ENCODE assay signal across 27 cellular contexts in genomic region chr7:115081772-115082171, GRCh38.
"Had no signal": no experiment of that assay in that cellular context is flagged by ENCODE, and none has a peak within 500 bp of the region (broad histone marks: within the 10 kb centered on the region; RNA-seq: fewer than 3 reads in every experiment).

No MANE protein-coding gene starts in this region.

- H3K79me2 ChIP-seq: parathyroid adenoma had no signal

- H3K9ac ChIP-seq: neural progenitor cell, parathyroid adenoma had no signal

- H3K4me3 Mint-ChIP-seq: nephron; neural progenitor cell; stimulated activated effector memory CD8-positive, alpha-beta T cell treated with anti-CD3 and anti-CD28 coated beads, Interleukin-12 subunit alpha, Interleukin-12 subunit beta, amount 100 ng/mL, for 72 hours; stimulated activated naive B cell treated with anti-CD40 and anti-IgM and Interleukin-4, amounts not matched to agents 10 μg/mL and 1 μg/mL and 100 μg/mL, for 72 hours; stimulated activated naive CD8-positive, alpha-beta T cell treated with anti-CD3 and anti-CD28 coated beads, Interleukin-15, Interleukin-2, amounts not matched to agents 100 ng/mL and 50 ng/mL, for 24 hours had no signal

- H3K4me1 ChIP-seq: neural progenitor cell, parathyroid adenoma, vagina had no signal

- H3K4me2 ChIP-seq: neural progenitor cell had no signal

- H3K27ac ChIP-seq: neural progenitor cell, ovary, parathyroid adenoma, psoas muscle, right lobe of liver, sigmoid colon, stomach, thoracic aorta, thyroid gland, tibial nerve, upper lobe of left lung, vagina had no signal

- H3K4me1 Mint-ChIP-seq: nephron; stimulated activated effector memory CD8-positive, alpha-beta T cell treated with anti-CD3 and anti-CD28 coated beads, Interleukin-12 subunit alpha, Interleukin-12 subunit beta, amount 100 ng/mL, for 72 hours had no signal

- H3K27me3 Mint-ChIP-seq: progenitor cell of endocrine pancreas; stimulated activated naive B cell treated with anti-CD40 and anti-IgM and Interleukin-4, amounts not matched to agents 10 μg/mL and 1 μg/mL and 100 μg/mL, for 72 hours had no signal

- H3K36me3 ChIP-seq: neural progenitor cell, ovary, right lobe of liver, sigmoid colon, stomach, thoracic aorta, thyroid gland, tibial nerve, upper lobe of left lung, vagina had no signal

- H3K9me3 Mint-ChIP-seq: neural progenitor cell; stimulated activated effector memory CD8-positive, alpha-beta T cell treated with anti-CD3 and anti-CD28 coated beads, Interleukin-12 subunit alpha, Interleukin-12 subunit beta, amount 100 ng/mL, for 72 hours; stimulated activated naive CD8-positive, alpha-beta T cell treated with anti-CD3 and anti-CD28 coated beads, Interleukin-15, Interleukin-2, amounts not matched to agents 100 ng/mL and 50 ng/mL, for 24 hours had no signal

- H3K27me3 ChIP-seq: neural progenitor cell, ovary, right lobe of liver, sigmoid colon, stomach, thyroid gland, tibial nerve, upper lobe of left lung, vagina had no signal

- H3K36me3 Mint-ChIP-seq: neural progenitor cell; stimulated activated effector memory CD8-positive, alpha-beta T cell treated with anti-CD3 and anti-CD28 coated beads, Interleukin-12 subunit alpha, Interleukin-12 subunit beta, amount 100 ng/mL, for 72 hours had no signal

- H3K9me3 ChIP-seq: ovary, psoas muscle, right lobe of liver, sigmoid colon, stomach, thoracic aorta, thyroid gland, tibial nerve, upper lobe of left lung, vagina had no signal

- ATAC-seq: psoas muscle; right cardiac atrium; right lobe of liver; stimulated activated effector memory CD8-positive, alpha-beta T cell treated with anti-CD3 and anti-CD28 coated beads, Interleukin-12 subunit alpha, Interleukin-12 subunit beta, amount 100 ng/mL, for 72 hours; stimulated activated naive B cell treated with anti-CD40 and anti-IgM and Interleukin-4, amounts not matched to agents 10 μg/mL and 1 μg/mL and 100 μg/mL, for 72 hours had no signal

- H3K27ac Mint-ChIP-seq: nephron; neural progenitor cell; progenitor cell of endocrine pancreas; stimulated activated effector memory CD8-positive, alpha-beta T cell treated with anti-CD3 and anti-CD28 coated beads, Interleukin-12 subunit alpha, Interleukin-12 subunit beta, amount 100 ng/mL, for 72 hours; stimulated activated naive B cell treated with anti-CD40 and anti-IgM and Interleukin-4, amounts not matched to agents 10 μg/mL and 1 μg/mL and 100 μg/mL, for 72 hours; stimulated activated naive CD8-positive, alpha-beta T cell treated with anti-CD3 and anti-CD28 coated beads, Interleukin-15, Interleukin-2, amounts not matched to agents 100 ng/mL and 50 ng/mL, for 24 hours had no signal

- H3K4me3 ChIP-seq: neural progenitor cell, ovary, psoas muscle, right lobe of liver, sigmoid colon, stomach, thoracic aorta, thyroid gland, tibial nerve, upper lobe of left lung, vagina had no signal

- DNase-seq: occipital lobe; ovary; posterior cingulate gyrus; psoas muscle; right cardiac atrium; right lobe of liver; sigmoid colon; small intestine; stimulated activated CD4-positive, alpha-beta T cell treated with anti-CD3 and anti-CD28 coated beads, Interleukin-15, amount 100 ng/mL, for 24 hours; stimulated activated CD4-positive, alpha-beta T cell treated with anti-CD3 and anti-CD28 coated beads, Interleukin-2, amount 100 ng/mL, for 24 hours; stimulated activated CD4-positive, alpha-beta T cell treated with anti-CD3 and anti-CD28 coated beads, Interleukin-2, amount 100 ng/mL, for 48 hours; stimulated activated CD4-positive, alpha-beta T cell treated with anti-CD3 and anti-CD28 coated beads, Interleukin-4, amount 100 ng/mL, for 24 hours; stimulated activated naive B cell treated with anti-CD40 and anti-IgM and Interleukin-4, amounts not matched to agents 10 μg/mL and 1 μg/mL and 100 μg/mL, for 72 hours; stimulated activated naive CD4-positive, alpha-beta T cell treated with Interleukin-2 at 50 U/mL for 16 hours; stomach; thyroid gland; trophoblast cell; upper lobe of left lung had no signal

- H2AFZ ChIP-seq: neural progenitor cell, parathyroid adenoma had no signal
